Comparison of ENCODE assay signal across 23 cellular contexts in the genomic region with DNA sequence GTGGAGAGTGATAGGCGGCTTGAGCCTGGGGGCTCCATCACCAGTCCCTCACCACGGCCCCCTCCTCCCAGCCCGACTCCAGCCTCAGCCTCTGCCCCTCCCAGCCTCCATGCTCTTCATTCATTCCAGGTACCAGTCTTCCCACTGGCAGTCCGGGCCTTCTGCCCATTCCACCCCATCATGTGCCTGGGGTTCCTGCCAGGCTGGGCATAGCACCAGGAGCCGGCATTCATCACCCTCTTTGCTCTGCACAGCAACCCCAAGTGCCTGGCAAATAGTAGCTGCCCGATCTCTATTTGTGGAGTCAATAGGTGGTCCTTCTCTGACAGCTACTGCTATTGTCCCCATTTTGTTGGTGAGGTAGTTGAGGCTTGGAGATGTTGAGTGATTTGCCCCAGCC. TPM values are rescaled to one million over a fixed set of nuclear protein-coding genes. Genes with fewer than 3 reads are reported as not detected.
DNase-seq lines count a peak whose midpoint lies in the region; ATAC-seq and FAIRE-seq lines count a peak whose summit lies in the region.
"Had no signal": no experiment of that assay in that cellular context is flagged by ENCODE, and none has a peak within 500 bp of the region (broad histone marks: within the 10 kb centered on the region; RNA-seq: fewer than 3 reads in every experiment).

No MANE protein-coding gene starts in this region.

- H3K4me3 Mint-ChIP-seq in activated CD4-positive, alpha-beta memory T cell treated with anti-CD3 and anti-CD28 coated beads for 36 hours = no peak overlapping the region
- H3K4me3 Mint-ChIP-seq in activated naive CD4-positive, alpha-beta T cell treated with anti-CD3 and anti-CD28 coated beads, Interleukin-2, amount 10 ng/mL, durations not matched to agents 7 days and 5 days = no peak overlapping the region
- H3K4me3 Mint-ChIP-seq: CD4-positive, alpha-beta memory T cell; memory B cell; natural killer cell treated with Interleukin-12 subunit alpha and Interleukin-12 subunit beta and Interleukin-15 and Interleukin-18, amount 100 ng/mL, for 72 hours; stimulated activated naive CD8-positive, alpha-beta T cell treated with anti-CD3 and anti-CD28 coated beads, Interleukin-15, Interleukin-2, amounts not matched to agents 100 ng/mL and 50 ng/mL, for 24 hours had no signal

- peaks cover 11% of the 10 kb centered on the region for H3K27me3 Mint-ChIP-seq in activated CD4-positive, alpha-beta memory T cell treated with anti-CD3 and anti-CD28 coated beads for 36 hours
- H3K27me3 Mint-ChIP-seq in activated naive CD4-positive, alpha-beta T cell treated with anti-CD3 and anti-CD28 coated beads, Interleukin-2, amount 10 ng/mL, durations not matched to agents 7 days and 5 days = peaks cover 36% of the 10 kb centered on the region

- CTCF ChIA-PET in activated CD4-positive, alpha-beta memory T cell treated with anti-CD3 and anti-CD28 coated beads for 36 hours (lab: Charles Lee) = no interaction called here
- CTCF ChIA-PET in activated naive CD4-positive, alpha-beta T cell treated with anti-CD3 and anti-CD28 coated beads, Interleukin-2, amount 10 ng/mL, durations not matched to agents 7 days and 5 days (lab: Charles Lee) = interaction anchor here (1.8 kb wide), 1 partner anchor 16 kb away, joined by 5 read pairs; no protein-coding TSS in a partner anchor

- H3K4me1 Mint-ChIP-seq in activated CD4-positive, alpha-beta memory T cell treated with anti-CD3 and anti-CD28 coated beads for 36 hours (ENCODE audit: low read depth) = no peaks in the 10 kb centered on the region
- H3K4me1 Mint-ChIP-seq in activated naive CD4-positive, alpha-beta T cell treated with anti-CD3 and anti-CD28 coated beads, Interleukin-2, amount 10 ng/mL, durations not matched to agents 7 days and 5 days = no peaks in the 10 kb centered on the region

- POLR2A ChIA-PET in activated CD4-positive, alpha-beta memory T cell treated with anti-CD3 and anti-CD28 coated beads for 36 hours (lab: Charles Lee) = no interaction called here

- H3K9me3 Mint-ChIP-seq in activated CD4-positive, alpha-beta memory T cell treated with anti-CD3 and anti-CD28 coated beads for 36 hours = no peaks in the 10 kb centered on the region
- no peaks in the 10 kb centered on the region for H3K9me3 Mint-ChIP-seq in activated naive CD4-positive, alpha-beta T cell treated with anti-CD3 and anti-CD28 coated beads, Interleukin-2, amount 10 ng/mL, durations not matched to agents 7 days and 5 days
- H3K9me3 Mint-ChIP-seq: CD4-positive, alpha-beta memory T cell; memory B cell; natural killer cell treated with Interleukin-12 subunit alpha and Interleukin-12 subunit beta and Interleukin-15 and Interleukin-18, amount 100 ng/mL, for 72 hours; stimulated activated naive CD8-positive, alpha-beta T cell treated with anti-CD3 and anti-CD28 coated beads, Interleukin-15, Interleukin-2, amounts not matched to agents 100 ng/mL and 50 ng/mL, for 24 hours had no signal

- H3K27ac ChIP-seq in caudate nucleus (ENCODE audit: low read depth, low read length) = no peak overlapping the region

- H3K27ac Mint-ChIP-seq in activated CD4-positive, alpha-beta memory T cell treated with anti-CD3 and anti-CD28 coated beads for 36 hours = no peak overlapping the region
- H3K27ac Mint-ChIP-seq in activated naive CD4-positive, alpha-beta T cell treated with anti-CD3 and anti-CD28 coated beads, Interleukin-2, amount 10 ng/mL, durations not matched to agents 7 days and 5 days = no peak overlapping the region
- H3K27ac Mint-ChIP-seq: CD4-positive, alpha-beta memory T cell; memory B cell; natural killer cell treated with Interleukin-12 subunit alpha and Interleukin-12 subunit beta and Interleukin-15 and Interleukin-18, amount 100 ng/mL, for 72 hours; stimulated activated naive CD8-positive, alpha-beta T cell treated with anti-CD3 and anti-CD28 coated beads, Interleukin-15, Interleukin-2, amounts not matched to agents 100 ng/mL and 50 ng/mL, for 24 hours had no signal

- FAIRE-seq in HTR-8/SVneo (lab: Jason Lieb, UNC) = peak; percentile 26
- FAIRE-seq: TTC549 had no signal

- intact Hi-C loops in left cardiac atrium (cut with DNase I) = loop anchor here in 1 of 2 donors (10.0 kb wide), 1 partner anchor 428 kb away; no protein-coding TSS in a partner anchor
- intact Hi-C loops in activated CD4-positive, alpha-beta memory T cell treated with anti-CD3 and anti-CD28 coated beads for 36 hours (cut with micrococcal nuclease) = no loop called here

- DNase-seq in HTR-8/SVneo (ENCODE audit: insufficient read length, low spot score) (no peak), caudate nucleus (lab: John Stamatoyannopoulos, UW) (peak in 55 of 61 donors; percentile 7 to 92 (median 54)), left cardiac atrium (peak; percentile 53), occipital lobe (lab: John Stamatoyannopoulos, UW) (peak; percentile 63), HuH-7 (ENCODE audit: low spot score) (no peak)
- no peak for DNase-seq in activated CD4-positive, alpha-beta memory T cell treated with anti-CD3 and anti-CD28 coated beads for 36 hours
- no peak for DNase-seq in activated naive CD4-positive, alpha-beta T cell treated with anti-CD3 and anti-CD28 coated beads, Interleukin-2, amount 10 ng/mL, durations not matched to agents 7 days and 5 days
- DNase-seq: activated CD4-positive, alpha-beta T cell treated with anti-CD3 and anti-CD28 coated beads for 48 hours; activated naive CD4-positive, alpha-beta T cell; CD4-positive, alpha-beta memory T cell; glutamatergic neuron; Kasumi-1; NCI-H1694 had no signal

- peak; percentile 84 to 92 for ATAC-seq in left cardiac atrium
- ATAC-seq in HG02870 (IDR thresholded peaks at IDR 0.05; ENCODE audit: unreplicated experiment) = no peak

- H3K36me3 Mint-ChIP-seq in activated CD4-positive, alpha-beta memory T cell treated with anti-CD3 and anti-CD28 coated beads for 36 hours = no peaks in the 10 kb centered on the region
- no peaks in the 10 kb centered on the region for H3K36me3 Mint-ChIP-seq in activated naive CD4-positive, alpha-beta T cell treated with anti-CD3 and anti-CD28 coated beads, Interleukin-2, amount 10 ng/mL, durations not matched to agents 7 days and 5 days
- H3K36me3 Mint-ChIP-seq: CD4-positive, alpha-beta memory T cell; memory B cell; natural killer cell treated with Interleukin-12 subunit alpha and Interleukin-12 subunit beta and Interleukin-15 and Interleukin-18, amount 100 ng/mL, for 72 hours had no signal

RNA-seq across cellular contexts. Expression of a gene that starts 39.6 kb away (rescaled TPM):
- total RNA-seq in left cardiac atrium (not detected), occipital lobe (not detected)
- total RNA-seq in activated CD4-positive, alpha-beta memory T cell treated with anti-CD3 and anti-CD28 coated beads for 36 hours = not detected
- total RNA-seq: CD4-positive, alpha-beta memory T cell; dermis microvascular lymphatic vessel endothelial cell; HT-29; natural killer cell treated with Interleukin-12 subunit alpha and Interleukin-12 subunit beta and Interleukin-15 and Interleukin-18, amount 100 ng/mL, for 72 hours; NCI-H460; RPMI7951; ureter had no signal

Comparison
In these comparisons a context has a peak if more than half of its experiments do, and no peak if none do; other contexts are left out.
1. DNase-seq: peak in caudate nucleus (55 of 61), left cardiac atrium (single experiment) and occipital lobe (single experiment); none in HTR-8/SVneo (single experiment), activated CD4-positive, alpha-beta memory T cell treated with anti-CD3 and anti-CD28 coated beads for 36 hours (single experiment), HuH-7 (single experiment) and activated naive CD4-positive, alpha-beta T cell treated with anti-CD3 and anti-CD28 coated beads, Interleukin-2, amount 10 ng/mL, durations not matched to agents 7 days and 5 days (single experiment).